8 cellular contexts compared by ENCODE assay signal in the genomic region with DNA sequence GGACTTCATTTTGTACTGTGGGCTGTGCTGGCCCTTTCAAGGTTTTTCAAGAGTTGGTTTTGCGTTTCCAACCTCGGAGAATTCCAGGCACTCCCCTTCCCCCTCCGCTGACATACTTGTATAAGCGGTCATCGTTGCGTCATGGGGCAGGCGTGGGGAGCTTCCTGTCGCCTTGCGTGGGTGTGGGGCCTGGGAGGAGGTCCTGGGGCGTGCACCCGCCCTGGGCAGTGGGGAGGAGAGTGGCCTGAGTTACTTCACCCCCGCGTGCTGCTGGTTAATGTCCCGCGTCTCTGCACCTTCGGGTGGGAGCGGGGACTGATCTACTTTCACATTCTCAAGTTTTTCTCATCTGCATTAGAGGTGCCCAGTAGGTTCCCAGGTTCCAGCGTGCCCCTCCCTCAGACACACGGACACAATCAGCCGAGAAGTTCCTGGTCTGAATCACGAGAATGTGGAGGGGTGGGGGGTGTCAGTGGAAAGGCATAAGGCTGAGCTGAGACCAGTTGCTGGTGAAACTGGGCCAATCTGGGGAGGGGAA. TPM values are rescaled to one million over a fixed set of nuclear protein-coding genes. Genes with fewer than 3 reads are reported as not detected.
A peak's percentile ranks its signal among the peaks of the same experiment; 100 is the strongest.
DNase-seq lines count a peak whose midpoint lies in the region; ATAC-seq and TF ChIP-seq lines count a peak whose summit lies in the region.

No MANE protein-coding gene starts in this region.

- TF ChIP-seq CTCF in CD4-positive, alpha-beta T cell (IDR thresholded peaks at IDR 0.05): no peak
- TF ChIP-seq CTCF in left ventricle myocardium inferior (IDR thresholded peaks at IDR 0.05; ENCODE audit: borderline replicate concordance): no peak

- no peaks in the 10 kb centered on the region for H3K27me3 ChIP-seq in CD4-positive, alpha-beta T cell (ENCODE audit: control insufficient read depth, insufficient read depth, low read length)
- no peaks in the 10 kb centered on the region for H3K27me3 ChIP-seq in left ventricle myocardium inferior (ENCODE audit: low read depth)

- H3K9me3 ChIP-seq in CD4-positive, alpha-beta T cell (ENCODE audit: control insufficient read depth, low read length): no peaks in the 10 kb centered on the region
- H3K9me3 ChIP-seq in left ventricle myocardium inferior (replicated peaks): no peaks in the 10 kb centered on the region

- H3K4me3 Mint-ChIP-seq in CD4-positive, alpha-beta T cell: peak overlapping the region; percentile 99

- H3K9me3 Mint-ChIP-seq in CD4-positive, alpha-beta T cell: no peaks in the 10 kb centered on the region

- no peak for ATAC-seq in CD4-positive, alpha-beta T cell (ENCODE audit: poor library complexity)

- H3K4me3 ChIP-seq in left ventricle myocardium inferior: peak overlapping the region; percentile 91

- intact Hi-C loops in CD4-positive, alpha-beta T cell (cut with DNase I, micrococcal nuclease): loop anchor here (2.0 to 10.0 kb wide), 6 partner anchors 18 to 690 kb away; no protein-coding TSS in a partner anchor
- intact Hi-C loops in left ventricle myocardium inferior (cut with micrococcal nuclease): no loop called here

- H3K27ac Mint-ChIP-seq in CD4-positive, alpha-beta T cell: peak overlapping the region; percentile 98

- peaks cover 7% of the 10 kb centered on the region for H3K36me3 ChIP-seq in left ventricle myocardium inferior

- peaks cover 66% of the 10 kb centered on the region for H3K4me1 ChIP-seq in left ventricle myocardium inferior

- POLR2A ChIA-PET in CD4-positive, alpha-beta T cell (lab: Charles Lee): interaction anchor here (1.1 to 6.8 kb wide), 11 partner anchors 12 to 682 kb away, joined by 3 to 487 read pairs (median 9); partner anchors contain the start of gene NACC1

- peaks cover 60% of the 10 kb centered on the region for H3K36me3 Mint-ChIP-seq in CD4-positive, alpha-beta T cell (ENCODE audit: low read depth)

- peak in 8 of 10 experiments; percentile 17 to 57 (median 38) for DNase-seq in CD4-positive, alpha-beta T cell
- peak; percentile 35 for DNase-seq in HT-29 (ENCODE audit: low spot score)
- peak; percentile 59 for DNase-seq in SKM-1 (lab: John Stamatoyannopoulos, UW; ENCODE audit: unreplicated experiment)
- DNase-seq in left ventricle myocardium inferior: peak; percentile 93
- DNase-seq in putamen (ENCODE audit: low spot score): peak; percentile 45
- DNase-seq in NCI-H128 (lab: John Stamatoyannopoulos, UW; ENCODE audit: unreplicated experiment): no peak
- no peak for DNase-seq in SK-N-DZ (ENCODE audit: low spot score)

- CTCF ChIA-PET in CD4-positive, alpha-beta T cell (lab: Charles Lee): interaction anchor here (1.6 to 2.0 kb wide), 4 partner anchors 13 to 108 kb away, joined by 5 to 27 read pairs (median 19); no protein-coding TSS in a partner anchor

- H3K27ac ChIP-seq in CD4-positive, alpha-beta T cell (ENCODE audit: low read depth, low read length): peak overlapping the region; percentile 97
- peak overlapping the region; percentile 42 for H3K27ac ChIP-seq in angular gyrus (ENCODE audit: low read depth, low read length)
- peak overlapping the region; percentile 99 for H3K27ac ChIP-seq in left ventricle myocardium inferior (replicated peaks)

- H3K4me1 Mint-ChIP-seq in CD4-positive, alpha-beta T cell (ENCODE audit: low read depth): peaks cover 50% of the 10 kb centered on the region

- peaks cover 8% of the 10 kb centered on the region for H3K27me3 Mint-ChIP-seq in CD4-positive, alpha-beta T cell

RNA-seq across cellular contexts. Expression of gene IER2, which starts 4.1 kb away (rescaled TPM):
- 100 to 1,000 TPM; 254 to 255 TPM for total RNA-seq in CD4-positive, alpha-beta T cell
- 144 and 159 TPM in 2 replicates for total RNA-seq in HT-29 (2014; rRNA removed; shearing (Covaris generic))
- 17.3 TPM for total RNA-seq in left ventricle myocardium inferior
- polyA plus RNA-seq in SK-N-DZ (2014; cell fraction: cytosol; rRNA removed): 22.6 and 22.7 TPM in 2 replicates
- polyA plus RNA-seq in SK-N-DZ (2014; cell fraction: nucleus; rRNA removed): 27.7 and 36.1 TPM in 2 replicates

RNA-seq across cellular contexts. Expression of gene STX10, which starts 4.1 kb away (rescaled TPM):
- 10 to 100 TPM; 40.9 to 43.9 TPM for total RNA-seq in CD4-positive, alpha-beta T cell
- 86.0 and 102 TPM in 2 replicates for total RNA-seq in HT-29 (2014; rRNA removed; shearing (Covaris generic))
- total RNA-seq in left ventricle myocardium inferior: 39.2 TPM
- polyA plus RNA-seq in SK-N-DZ (2014; cell fraction: cytosol; rRNA removed): 88.3 and 135 TPM in 2 replicates
- 230 and 272 TPM in 2 replicates for polyA plus RNA-seq in SK-N-DZ (2014; cell fraction: nucleus; rRNA removed)

RNA-seq across cellular contexts. Expression of gene NACC1, which starts 36.2 kb away (rescaled TPM):
- total RNA-seq in CD4-positive, alpha-beta T cell: 10 to 100 TPM; 13.0 to 13.5 TPM
- total RNA-seq in HT-29 (2014; rRNA removed; shearing (Covaris generic)): 130 and 133 TPM in 2 replicates
- total RNA-seq in left ventricle myocardium inferior: 35.4 TPM
- polyA plus RNA-seq in SK-N-DZ (2014; cell fraction: cytosol; rRNA removed): 22.5 and 35.9 TPM in 2 replicates
- 20.5 and 25.4 TPM in 2 replicates for polyA plus RNA-seq in SK-N-DZ (2014; cell fraction: nucleus; rRNA removed)

RNA-seq across cellular contexts. Expression of gene TRMT1, which starts 37.8 kb away (rescaled TPM):
- total RNA-seq in CD4-positive, alpha-beta T cell: 10 to 100 TPM; 60.5 to 63.4 TPM
- total RNA-seq in HT-29 (2014; rRNA removed; shearing (Covaris generic)): 52.8 and 59.8 TPM in 2 replicates
- 19.6 TPM for total RNA-seq in left ventricle myocardium inferior
- polyA plus RNA-seq in SK-N-DZ (2014; cell fraction: cytosol; rRNA removed): 51.1 and 87.6 TPM in 2 replicates
- polyA plus RNA-seq in SK-N-DZ (2014; cell fraction: nucleus; rRNA removed): 354 and 363 TPM in 2 replicates

RNA-seq across cellular contexts. Expression of gene LYL1, which starts 51.7 kb away (rescaled TPM):
- total RNA-seq in CD4-positive, alpha-beta T cell: 1 to 10 TPM; 1.9 to 2.1 TPM
- total RNA-seq in HT-29 (2014; rRNA removed; shearing (Covaris generic)): 1.8 and 2.5 TPM in 2 replicates
- 6.3 TPM for total RNA-seq in left ventricle myocardium inferior
- 9.6 and 14.0 TPM in 2 replicates for polyA plus RNA-seq in SK-N-DZ (2014; cell fraction: cytosol; rRNA removed)
- polyA plus RNA-seq in SK-N-DZ (2014; cell fraction: nucleus; rRNA removed): 12.2 and 12.8 TPM in 2 replicates

Comparison
In these comparisons a context has a peak if more than half of its experiments do, and no peak if none do; other contexts are left out.
1. DNase-seq: peak in CD4-positive, alpha-beta T cell (8 of 10), HT-29 (single experiment), SKM-1 (single experiment), left ventricle myocardium inferior (single experiment) and putamen (single experiment); none in NCI-H128 (single experiment) and SK-N-DZ (single experiment).
2. H3K27ac ChIP-seq: peak in every context shown above with its lines; median percentile 99 in left ventricle myocardium inferior; 97 in CD4-positive, alpha-beta T cell; 42 in angular gyrus.